8 cellular contexts compared by ENCODE assay signal in genomic region chr4:82780398-82781231, GRCh38. TPM values are rescaled to one million over a fixed set of nuclear protein-coding genes. Genes with fewer than 3 reads are reported as not detected.
DNase-seq lines count a peak whose midpoint lies in the region; ATAC-seq and TF ChIP-seq lines count a peak whose summit lies in the region.

No MANE protein-coding gene starts in this region.

- no peaks in the 10 kb centered on the region for H3K9me3 ChIP-seq in DOHH2 (ENCODE audit: control insufficient read depth, insufficient read depth, low read length)

- peaks cover 64% of the 10 kb centered on the region for H3K4me1 ChIP-seq in DOHH2 (ENCODE audit: control insufficient read depth, low read length)

- peaks cover 5% of the 10 kb centered on the region for H3F3A ChIP-seq in DOHH2 (ENCODE audit: control insufficient read depth, insufficient read depth)

- peak overlapping the region; percentile 48 for H3K4me3 ChIP-seq in DOHH2 (ENCODE audit: low read length)
- H3K4me3 ChIP-seq in dorsolateral prefrontal cortex, result peak overlapping the region in 7 of 59 donors; percentile 3 to 14 (median 10)

- peak; percentile 90 for DNase-seq in NCI-H510A treated with DMSO at 0.1 percent for 48 hours (lab: John Stamatoyannopoulos, UW)
- DNase-seq in dorsolateral prefrontal cortex, result peak in 9 of 10 donors; percentile 26 to 81 (median 73)
- DNase-seq in posterior vena cava (ENCODE audit: low spot score), result peak; percentile 89
- DNase-seq in activated CD4-positive, alpha-beta T cell treated with anti-CD3 and anti-CD28 coated beads, Interleukin-2, amount 50 U/mL, for 48 hours, result no peak
- DNase-seq in SW480 (ENCODE audit: low spot score), result no peak
- no peak for DNase-seq in cortex of kidney (lab: John Stamatoyannopoulos, UW)

- peaks cover 11% of the 10 kb centered on the region for H4K20me1 ChIP-seq in DOHH2 (ENCODE audit: control insufficient read depth, insufficient read depth, low read depth, low read length)

- peak overlapping the region; percentile 64 for H3K4me2 ChIP-seq in DOHH2 (ENCODE audit: low read length)

- H3K36me3 ChIP-seq in DOHH2 (ENCODE audit: control insufficient read depth, low read length), result no peaks in the 10 kb centered on the region

- intact Hi-C loops in dorsolateral prefrontal cortex (cut with DNase I), result no loop called here
- intact Hi-C loops in posterior vena cava (cut with DNase I), result no loop called here

- H3K27me3 ChIP-seq in DOHH2 (ENCODE audit: control insufficient read depth, low read length) (no peaks in the 10 kb centered on the region), dorsolateral prefrontal cortex (no peaks in the 10 kb centered on the region)

- peak; percentile 71 for ATAC-seq in HG03108 (IDR thresholded peaks at IDR 0.05; ENCODE audit: unreplicated experiment)

- TF ChIP-seq CTCF in DOHH2 (IDR thresholded peaks at IDR 0.05; ENCODE audit: low read depth, low read length, poor library complexity, severe bottlenecking) (peak; percentile 30), dorsolateral prefrontal cortex (IDR thresholded peaks at IDR 0.05 in 54 of 56, conservative IDR thresholded peaks at IDR 0.05 in 2 of 56; ENCODE audit: low read depth in 1 of 56, partially characterized antibody in 56 of 56) (peak in 2 of 56 donors; percentile 10)

- H3K27ac ChIP-seq in DOHH2 (ENCODE audit: low read depth, low read length) (peak overlapping the region; percentile 75), dorsolateral prefrontal cortex (peak overlapping the region in 58 of 59 donors; percentile 21 to 97 (median 77))

- no peaks in the 10 kb centered on the region for H3K9me2 ChIP-seq in DOHH2 (replicated peaks; ENCODE audit: control insufficient read depth, low read length)

- H3K79me2 ChIP-seq in DOHH2 (ENCODE audit: control insufficient read depth, low read length), result peaks cover 67% of the 10 kb centered on the region

RNA-seq across cellular contexts. Expression of gene SCD5, which starts 18.0 kb away (rescaled TPM):
- 100 to 1,000 TPM; 191 to 439 (median 289) TPM for total RNA-seq in dorsolateral prefrontal cortex
- total RNA-seq in posterior vena cava, result 10 to 100 TPM; 11.9 to 16.7 TPM

Comparison
In these comparisons a context has a peak if more than half of its experiments do, and no peak if none do; other contexts are left out.
1. DNase-seq: peak in NCI-H510A treated with DMSO at 0.1 percent for 48 hours (single experiment), dorsolateral prefrontal cortex (9 of 10) and posterior vena cava (single experiment); none in activated CD4-positive, alpha-beta T cell treated with anti-CD3 and anti-CD28 coated beads, Interleukin-2, amount 50 U/mL, for 48 hours (0 of 2), SW480 (single experiment) and cortex of kidney (single experiment).
2. RNA of gene SCD5, which starts 18.0 kb away (total RNA-seq): 191 to 439 TPM in dorsolateral prefrontal cortex; 11.9 to 16.7 TPM in posterior vena cava; every median in the first group is over 10 times any median in the second.